In genomic region chr16:66845080-66845410, GRCh38 we compare ENCODE assay signal across 10 cellular contexts. TPM values are rescaled to one million over a fixed set of nuclear protein-coding genes. Genes with fewer than 3 reads are reported as not detected.
A peak's percentile ranks its signal among the peaks of the same experiment; 100 is the strongest.
DNase-seq lines count a peak whose midpoint lies in the region; ATAC-seq, FAIRE-seq and TF ChIP-seq lines count a peak whose summit lies in the region.
"Had no signal": no experiment of that assay in that cellular context is flagged by ENCODE, and none has a peak within 500 bp of the region (broad histone marks: within the 10 kb centered on the region; RNA-seq: fewer than 3 reads in every experiment).

No MANE protein-coding gene starts in this region.

- peak overlapping the region; percentile 35 for H3K4me3 ChIP-seq in AG04450 (ENCODE audit: low read depth, low read length)
- no peak overlapping the region; the same call in 1 of the 2 replicates for H3K4me3 ChIP-seq in IMR-90 (ENCODE audit: insufficient read depth, low read depth, low read length)
- peak overlapping the region; percentile 31 for H3K4me3 ChIP-seq in neuron (ENCODE audit: low read length)
- H3K4me3 ChIP-seq: PC-9 had no signal

- H3K9me3 Mint-ChIP-seq in activated CD4-positive, alpha-beta memory T cell treated with anti-CD3 and anti-CD28 coated beads for 36 hours = no peaks in the 10 kb centered on the region

- TF ChIP-seq RAD21 in IMR-90 (IDR thresholded peaks at IDR 0.05; ENCODE audit: low read length) = no peak

- 0% methylated on average over 1 of the region's 10 CpGs; no CpG with 5 or more reads in 1 of the 2 experiments for WGBS in IMR-90 (ENCODE audit: extremely low coverage in 2 of 2, insufficient read length in 1 of 2), 2 experiments

- no peak overlapping the region for H2BK120ac ChIP-seq in IMR-90 (ENCODE audit: low read depth, low read length)

- H3K4me1 ChIP-seq in IMR-90 (ENCODE audit: control insufficient read depth, insufficient read depth, low read length) (no peaks in the 10 kb centered on the region; the same call in 1 of the 2 replicates), neuron (ENCODE audit: insufficient read depth, low read length) (peaks cover 9% of the 10 kb centered on the region)

- CTCF ChIA-PET in AG04450 (lab: Charles Lee) = interaction anchor here (4.8 to 11.7 kb wide), 2 partner anchors 14 to 23 kb away, joined by 24 to 97 read pairs; partner anchors contain the start of gene NAE1
- CTCF ChIA-PET in IMR-90 (lab: Yijun Ruan, JAX) = interaction anchor here (0.6 kb wide), 1 partner anchor 14 kb away, joined by 3 read pairs; the partner anchor contains the start of gene NAE1
- CTCF ChIA-PET in activated CD4-positive, alpha-beta memory T cell treated with anti-CD3 and anti-CD28 coated beads for 36 hours (lab: Charles Lee) = interaction anchor here (1.2 kb wide), 1 partner anchor 15 kb away, joined by 5 read pairs; the partner anchor contains the start of gene NAE1

- peak overlapping the region; percentile 81 for H2AFZ ChIP-seq in IMR-90 (replicated peaks; ENCODE audit: low read length, poor library complexity)
- H2AFZ ChIP-seq in neuron (ENCODE audit: low read depth, low read length) = peak overlapping the region; percentile 69
- H2AFZ ChIP-seq: PC-9 had no signal

- H2BK15ac ChIP-seq in IMR-90 (ENCODE audit: low read depth, low read length) = no peak overlapping the region

- H3K27ac Mint-ChIP-seq in activated CD4-positive, alpha-beta memory T cell treated with anti-CD3 and anti-CD28 coated beads for 36 hours = no peak overlapping the region

- H3K27me3 ChIP-seq in AG04450 (ENCODE audit: control insufficient read depth, insufficient read depth, low read length) = peaks cover 70% of the 10 kb centered on the region
- peaks cover 83% of the 10 kb centered on the region for H3K27me3 ChIP-seq in IMR-90 (ENCODE audit: control insufficient read depth, insufficient read depth, low read length)
- peaks cover 79% of the 10 kb centered on the region for H3K27me3 ChIP-seq in neuron (ENCODE audit: insufficient read depth, low read length)

- no peak overlapping the region for H3K27ac ChIP-seq in AG04450 (ENCODE audit: low read depth, low read length)
- H3K27ac ChIP-seq in IMR-90 (ENCODE audit: insufficient read depth, low read length) = no peak overlapping the region
- H3K27ac ChIP-seq: PC-9 had no signal

- no peak overlapping the region for H3K14ac ChIP-seq in IMR-90 (replicated peaks; ENCODE audit: low read depth, low read length)

- peaks cover 32% of the 10 kb centered on the region for H3K27me3 Mint-ChIP-seq in activated CD4-positive, alpha-beta memory T cell treated with anti-CD3 and anti-CD28 coated beads for 36 hours

- H3K36me3 ChIP-seq in IMR-90 (ENCODE audit: control insufficient read depth, insufficient read depth, low read length) = no peaks in the 10 kb centered on the region
- H3K36me3 ChIP-seq in neuron (ENCODE audit: insufficient read depth, low read length) = no peaks in the 10 kb centered on the region

- H4K91ac ChIP-seq in IMR-90 (ENCODE audit: insufficient read depth, low read depth, low read length) = no peak overlapping the region

- 0 out of 2 replicates have a peak, but pooled peaks cover 3% of the 10 kb centered on the region for H3K9me1 ChIP-seq in IMR-90 (ENCODE audit: insufficient read depth, low read length)

- in situ Hi-C loops in IMR-90 (cut with MboI; ENCODE audit: low sequenced_read_pairs) = no loop called here

- no peak overlapping the region for H3K56ac ChIP-seq in IMR-90 (ENCODE audit: extremely low read depth, insufficient read depth, low read length)

- POLR2A ChIA-PET in AG04450 (lab: Yijun Ruan, JAX) = no interaction called here
- POLR2A ChIA-PET in IMR-90 (lab: Charles Lee; ENCODE audit: unreplicated experiment) = no interaction called here
- POLR2A ChIA-PET in activated CD4-positive, alpha-beta memory T cell treated with anti-CD3 and anti-CD28 coated beads for 36 hours (lab: Charles Lee) = no interaction called here

- H3K23ac ChIP-seq in IMR-90 (ENCODE audit: low read depth, low read length) = peak overlapping the region; percentile 15; the same call in 1 of the 2 replicates

- H3K4me3 Mint-ChIP-seq in activated CD4-positive, alpha-beta memory T cell treated with anti-CD3 and anti-CD28 coated beads for 36 hours = no peak overlapping the region

- no peak overlapping the region for H3K9ac ChIP-seq in IMR-90 (ENCODE audit: low read depth, low read length)

- BruUV-seq in IMR-90 (replicated peaks; lab: Mats Ljungman, UMichigan) = no TSS peak

- intact Hi-C loops in IMR-90 (cut with micrococcal nuclease) = no loop called here
- intact Hi-C loops in activated CD4-positive, alpha-beta memory T cell treated with anti-CD3 and anti-CD28 coated beads for 36 hours (cut with micrococcal nuclease) = no loop called here

- H2AK9ac ChIP-seq in IMR-90 (replicated peaks; ENCODE audit: low read depth, low read length, poor library complexity) = no peak overlapping the region

- H3K4ac ChIP-seq in IMR-90 (ENCODE audit: low read depth, low read length) = no peak overlapping the region

- no peaks in the 10 kb centered on the region for H3K9me3 ChIP-seq in AG04450 (ENCODE audit: control insufficient read depth, insufficient read depth, low read length)
- H3K9me3 ChIP-seq in IMR-90 (ENCODE audit: control insufficient read depth, insufficient read depth, low read length) = no peaks in the 10 kb centered on the region
- no peaks in the 10 kb centered on the region for H3K9me3 ChIP-seq in neuron (ENCODE audit: low read length)

- no peak overlapping the region for H2BK20ac ChIP-seq in IMR-90 (ENCODE audit: low read depth, low read length)

- no peak for TF ChIP-seq POLR2A in IMR-90 (IDR thresholded peaks at IDR 0.05; ENCODE audit: low read depth, low read length)
- no peak for TF ChIP-seq POLR2A in GM12892 (IDR thresholded peaks at IDR 0.05; ENCODE audit: low read depth, low read length)

- TF ChIP-seq CTCF in AG04450 (IDR thresholded peaks at IDR 0.05; ENCODE audit: low read depth, low read length) (no peak), IMR-90 (conservative IDR thresholded peaks at IDR 0.05; ENCODE audit: low read depth, low read length) (no peak)

- H2AK5ac ChIP-seq in IMR-90 (ENCODE audit: low read depth, low read length) = no peak overlapping the region

- no peak overlapping the region for H4K8ac ChIP-seq in IMR-90 (ENCODE audit: low read depth in 2 of 2, low read length in 2 of 2)

- no peak for FAIRE-seq in GM12892 (lab: Jason Lieb, UNC)

- dilution Hi-C loops in IMR-90 (cut with HindIII; ENCODE audit: low sequenced_read_pairs, unreplicated experiment) = no loop called here

- no peaks in the 10 kb centered on the region for H3K79me1 ChIP-seq in IMR-90 (ENCODE audit: low read depth in 1 of 2, low read length in 2 of 2)

- no peaks in the 10 kb centered on the region for H3K36me3 Mint-ChIP-seq in activated CD4-positive, alpha-beta memory T cell treated with anti-CD3 and anti-CD28 coated beads for 36 hours

- H3K4me2 ChIP-seq in IMR-90 (ENCODE audit: low read depth, low read length) = peak overlapping the region; percentile 64; the same call in 1 of the 2 replicates

- H3K4me1 Mint-ChIP-seq in activated CD4-positive, alpha-beta memory T cell treated with anti-CD3 and anti-CD28 coated beads for 36 hours (ENCODE audit: low read depth) = peaks cover 13% of the 10 kb centered on the region

- H4K20me1 ChIP-seq in IMR-90 (ENCODE audit: insufficient read depth, low read length) = no peaks in the 10 kb centered on the region

- H3K18ac ChIP-seq in IMR-90 (ENCODE audit: low read depth, low read length) = no peak overlapping the region

- DNase-seq in AG04450 (ENCODE audit: low read depth, low spot score) (no peak), IMR-90 (no peak), retina (no peak), GM12892 (ENCODE audit: insufficient read length) (no peak)
- no peak for DNase-seq in effector CD8-positive, alpha-beta T cell (lab: John Stamatoyannopoulos, UW)
- no peak for DNase-seq in activated CD4-positive, alpha-beta memory T cell treated with anti-CD3 and anti-CD28 coated beads for 36 hours
- DNase-seq: activated CD8-positive, alpha-beta memory T cell treated with anti-CD3 and anti-CD28 coated beads for 24 hours had no signal

- H4K5ac ChIP-seq in IMR-90 (ENCODE audit: low read depth, low read length) = no peak overlapping the region

- no peak overlapping the region for H2BK5ac ChIP-seq in IMR-90 (ENCODE audit: low read depth, low read length, poor library complexity, severe bottlenecking)

- ATAC-seq in IMR-90 (ENCODE audit: low read depth) (no peak), esophagus mucosa (peak; percentile 20)

RNA-seq across cellular contexts. Expression of gene CA7, which starts 0.8 kb away (rescaled TPM):
- polyA plus RNA-seq in AG04450 (2011; rRNA removed) = not detected in 2 replicates
- not detected in 2 replicates for polyA minus RNA-seq in AG04450 (2011; rRNA and poly(A)+ RNA removed)
- total RNA-seq in IMR-90 (2012; rRNA removed) = not detected in 2 replicates
- not detected in 2 replicates for polyA plus RNA-seq in IMR-90 (2012; rRNA removed)
- 0.08 TPM in 1 of 2 replicates, not detected in the other for polyA plus RNA-seq in IMR-90 (2012; cell fraction: cytosol; rRNA removed)
- not detected in 2 replicates for polyA plus RNA-seq in IMR-90 (2012; cell fraction: nucleus; rRNA removed; ENCODE audit: low replicate concordance)
- not detected for total RNA-seq in esophagus mucosa
- under 1 TPM in 1 of 2 experiments, not detected in 1; 0.12 TPM for total RNA-seq in activated CD4-positive, alpha-beta memory T cell treated with anti-CD3 and anti-CD28 coated beads for 36 hours
- polyA plus RNA-seq in GM12892 (2012; ENCODE audit: missing spikeins) = not detected
- total RNA-seq: PC-9 had no signal

RNA-seq across cellular contexts. Expression of gene NAE1, which starts 14.3 kb away (rescaled TPM):
- polyA plus RNA-seq in AG04450 (2011; rRNA removed) (31.3 and 49.8 TPM in 2 replicates), IMR-90 (2012; rRNA removed) (25.7 and 33.0 TPM in 2 replicates)
- polyA minus RNA-seq in AG04450 (2011; rRNA and poly(A)+ RNA removed) = 9.5 and 19.9 TPM in 2 replicates
- total RNA-seq in IMR-90 (2012; rRNA removed) (36.7 and 49.4 TPM in 2 replicates), esophagus mucosa (41.2 TPM)
- polyA plus RNA-seq in IMR-90 (2012; cell fraction: cytosol; rRNA removed) = 7.6 and 8.1 TPM in 2 replicates
- polyA plus RNA-seq in IMR-90 (2012; cell fraction: nucleus; rRNA removed; ENCODE audit: low replicate concordance) = 8.0 and 28.2 TPM in 2 replicates
- total RNA-seq in activated CD4-positive, alpha-beta memory T cell treated with anti-CD3 and anti-CD28 coated beads for 36 hours = 100 to 1,000 TPM; 121 to 126 TPM
- polyA plus RNA-seq in GM12892 (2012; ENCODE audit: missing spikeins) = 71.5 TPM

RNA-seq across cellular contexts. Expression of gene PDP2, which starts 35.3 kb away (rescaled TPM):
- 11.8 and 12.1 TPM in 2 replicates for polyA plus RNA-seq in AG04450 (2011; rRNA removed)
- 31.8 and 35.4 TPM in 2 replicates for polyA minus RNA-seq in AG04450 (2011; rRNA and poly(A)+ RNA removed)
- 12.5 and 16.8 TPM in 2 replicates for total RNA-seq in IMR-90 (2012; rRNA removed)
- 5.3 and 5.7 TPM in 2 replicates for polyA plus RNA-seq in IMR-90 (2012; rRNA removed)
- polyA plus RNA-seq in IMR-90 (2012; cell fraction: cytosol; rRNA removed) = 2.9 and 5.3 TPM in 2 replicates
- polyA plus RNA-seq in IMR-90 (2012; cell fraction: nucleus; rRNA removed; ENCODE audit: low replicate concordance) = 4.6 and 5.2 TPM in 2 replicates
- total RNA-seq in esophagus mucosa = 9.6 TPM
- total RNA-seq in activated CD4-positive, alpha-beta memory T cell treated with anti-CD3 and anti-CD28 coated beads for 36 hours = 10 to 100 TPM; 42.4 to 45.5 TPM
- 4.8 TPM for polyA plus RNA-seq in GM12892 (2012; ENCODE audit: missing spikeins)

RNA-seq across cellular contexts. Expression of gene TERB1, which starts 43.7 kb away (rescaled TPM):
- polyA plus RNA-seq in AG04450 (2011; rRNA removed) (not detected in 2 replicates), IMR-90 (2012; rRNA removed) (not detected in 2 replicates)
- polyA minus RNA-seq in AG04450 (2011; rRNA and poly(A)+ RNA removed) = not detected in 2 replicates
- total RNA-seq in IMR-90 (2012; rRNA removed) (under 0.01 TPM in 1 of 2 replicates, not detected in the other), esophagus mucosa (0.08 TPM)
- polyA plus RNA-seq in IMR-90 (2012; cell fraction: cytosol; rRNA removed) = not detected in 2 replicates
- polyA plus RNA-seq in IMR-90 (2012; cell fraction: nucleus; rRNA removed; ENCODE audit: low replicate concordance) = 0.10 TPM in 1 of 2 replicates, not detected in the other
- total RNA-seq in activated CD4-positive, alpha-beta memory T cell treated with anti-CD3 and anti-CD28 coated beads for 36 hours = not detected
- not detected for polyA plus RNA-seq in GM12892 (2012; ENCODE audit: missing spikeins)
- total RNA-seq: PC-9 had no signal
